Comparison of ENCODE assay signal across 15 cellular contexts in the genomic region with DNA sequence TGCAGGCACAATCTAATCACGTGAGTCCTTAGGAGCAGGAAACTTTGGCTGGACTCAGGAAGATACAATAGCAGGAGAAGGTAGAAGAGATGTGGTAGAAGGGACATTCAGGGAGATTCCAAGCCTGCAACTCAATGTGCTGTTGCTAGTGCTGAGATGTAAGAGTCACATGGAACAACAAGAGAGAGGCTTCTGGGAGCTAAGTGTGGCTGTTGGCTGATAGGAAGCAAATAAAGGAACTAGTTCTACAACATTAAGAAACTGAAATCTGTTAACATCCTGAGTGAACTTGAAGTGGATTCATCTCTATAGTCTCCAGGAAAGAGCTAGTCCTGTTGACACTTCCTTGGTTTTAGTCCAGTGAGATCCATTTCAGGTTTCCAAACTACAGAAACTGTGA.
"Had no signal": no experiment of that assay in that cellular context is flagged by ENCODE, and none has a peak within 500 bp of the region (broad histone marks: within the 10 kb centered on the region; RNA-seq: fewer than 3 reads in every experiment).

No MANE protein-coding gene starts in this region.

- H3K27ac Mint-ChIP-seq: activated naive CD4-positive, alpha-beta T cell treated with anti-CD3 and anti-CD28 coated beads, Interleukin-2, amount 50 U/mL, for 72 hours; naive thymus-derived CD4-positive, alpha-beta T cell; stimulated activated memory B cell treated with anti-CD40 and anti-IgM and Interleukin-4, amounts not matched to agents 10 μg/mL and 1 μg/mL and 100 μg/mL, for 72 hours had no signal

- FAIRE-seq: astrocyte, bronchial epithelial cell had no signal

- DNase-seq: activated CD4-positive, alpha-beta T cell treated with anti-CD3 and anti-CD28 coated beads, Interleukin-2, amount 50 U/mL, for 4 hours; activated gamma-delta T cell treated with Interleukin-2 at 50 U/mL for 16 hours; adrenal gland; effector CD4-positive, alpha-beta T cell; gastrocnemius medialis; mesendoderm; naive thymus-derived CD4-positive, alpha-beta T cell; ovary; stimulated activated CD4-positive, alpha-beta T cell treated with anti-CD3 and anti-CD28 coated beads, Interleukin-4, amount 100 ng/mL, for 4 hours; upper lobe of left lung had no signal

- H3K4me3 Mint-ChIP-seq: naive thymus-derived CD4-positive, alpha-beta T cell; stimulated activated memory B cell treated with anti-CD40 and anti-IgM and Interleukin-4, amounts not matched to agents 10 μg/mL and 1 μg/mL and 100 μg/mL, for 72 hours had no signal

- H3K27me3 Mint-ChIP-seq: naive thymus-derived CD4-positive, alpha-beta T cell; stimulated activated memory B cell treated with anti-CD40 and anti-IgM and Interleukin-4, amounts not matched to agents 10 μg/mL and 1 μg/mL and 100 μg/mL, for 72 hours had no signal

- ATAC-seq: activated naive CD4-positive, alpha-beta T cell treated with anti-CD3 and anti-CD28 coated beads, Interleukin-2, amount 50 U/mL, for 72 hours; gastrocnemius medialis; naive thymus-derived CD4-positive, alpha-beta T cell; sciatic nerve; stimulated activated memory B cell treated with anti-CD40 and anti-IgM and Interleukin-4, amounts not matched to agents 10 μg/mL and 1 μg/mL and 100 μg/mL, for 72 hours had no signal

- H3K36me3 Mint-ChIP-seq: naive thymus-derived CD4-positive, alpha-beta T cell; stimulated activated memory B cell treated with anti-CD40 and anti-IgM and Interleukin-4, amounts not matched to agents 10 μg/mL and 1 μg/mL and 100 μg/mL, for 72 hours had no signal

- H3K4me1 Mint-ChIP-seq: naive thymus-derived CD4-positive, alpha-beta T cell; stimulated activated memory B cell treated with anti-CD40 and anti-IgM and Interleukin-4, amounts not matched to agents 10 μg/mL and 1 μg/mL and 100 μg/mL, for 72 hours had no signal
